ENCODE assay signal across 1 cellular context in genomic region chrX:95762716-95763115, GRCh38.
TF ChIP-seq lines count a peak whose summit lies in the region.

No MANE protein-coding gene starts in this region.

TF ChIP-seq in SK-N-SH, 30 proteins besides CTCF, POLR2A, EP300 and RAD21 (continued from another document):
- TF ChIP-seq REST (IDR thresholded peaks at IDR 0.05; ENCODE audit: low read depth, low read length), result no peak
- no peak for TF ChIP-seq MXI1 (IDR thresholded peaks at IDR 0.05; ENCODE audit: low read depth, low read length)
